11 cellular contexts compared by ENCODE assay signal in the genomic region with DNA sequence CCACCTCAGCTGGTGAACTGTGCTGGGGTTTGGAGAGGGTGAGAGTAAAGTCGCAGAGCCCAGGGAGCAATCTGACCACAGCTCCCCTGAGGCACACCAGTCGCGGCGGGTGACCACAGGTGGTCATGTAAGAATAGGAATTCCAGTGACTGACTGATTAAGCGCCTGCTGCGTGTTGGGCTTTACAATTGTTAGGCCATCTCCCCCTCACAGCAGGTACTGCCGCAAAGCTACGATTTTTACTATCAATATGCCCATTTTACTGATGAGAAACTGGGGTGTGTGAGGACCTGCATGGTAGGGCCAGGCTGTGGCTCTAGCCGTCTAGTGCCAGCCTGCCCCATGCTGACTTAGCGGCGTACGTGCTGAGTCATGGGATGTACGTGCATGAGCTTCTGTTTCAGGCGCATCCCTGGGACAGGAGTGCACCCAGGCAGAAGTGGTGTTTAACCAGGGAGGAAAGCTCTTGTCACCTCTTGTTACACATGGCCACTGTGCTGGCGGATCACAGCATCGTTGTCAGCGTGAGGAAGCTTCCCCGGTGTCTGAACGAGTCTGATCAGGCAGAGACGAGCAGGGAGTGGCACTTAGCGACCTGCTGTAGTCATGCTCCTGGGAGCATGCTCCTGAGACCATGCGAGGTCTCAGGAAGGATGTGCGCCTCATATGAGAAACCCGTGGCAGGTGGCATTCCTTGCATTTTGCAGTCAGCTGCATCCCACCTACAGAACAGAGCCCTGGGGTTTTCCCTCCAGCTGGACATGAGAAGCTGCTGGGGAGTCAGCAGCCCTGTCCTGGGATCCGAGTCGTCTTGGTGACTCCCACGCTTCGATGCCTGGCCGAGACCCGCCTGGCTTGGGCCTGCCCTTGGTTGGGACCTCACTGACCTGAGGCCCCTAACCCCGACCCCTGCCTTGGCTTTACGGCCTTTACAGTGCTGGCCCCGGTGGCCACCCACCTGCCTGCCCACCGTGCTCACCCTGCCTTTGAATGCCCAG.
DNase-seq lines count a peak whose midpoint lies in the region; ATAC-seq lines count a peak whose summit lies in the region.
"Had no signal": no experiment of that assay in that cellular context is flagged by ENCODE, and none has a peak within 500 bp of the region (broad histone marks: within the 10 kb centered on the region; RNA-seq: fewer than 3 reads in every experiment).

No MANE protein-coding gene starts in this region.

- no peaks in the 10 kb centered on the region for H3K9me3 ChIP-seq in skeletal muscle tissue (ENCODE audit: control insufficient read depth in 3 of 3, low read length in 3 of 3)
- H3K9me3 ChIP-seq: right atrium auricular region, stomach had no signal

- H3K4me3 ChIP-seq in skeletal muscle tissue (ENCODE audit: low read length in 3 of 3): peak overlapping the region in 1 of 3 donors; percentile 4
- H3K4me3 ChIP-seq: cardiac muscle cell, right atrium auricular region, stomach had no signal

- no peak overlapping the region for H3K4me3 Mint-ChIP-seq in activated CD4-positive, alpha-beta T cell treated with anti-CD3 and anti-CD28 coated beads, Interleukin-2, amount 10 ng/mL, durations not matched to agents 24 days and 14 days

- peaks cover 50% of the 10 kb centered on the region for H3K4me1 Mint-ChIP-seq in activated CD4-positive, alpha-beta T cell treated with anti-CD3 and anti-CD28 coated beads, Interleukin-2, amount 10 ng/mL, durations not matched to agents 24 days and 14 days

- peaks cover 4 to 9% (median 6%) of the 10 kb centered on the region in 3 donors for H3K36me3 ChIP-seq in skeletal muscle tissue (ENCODE audit: control insufficient read depth in 3 of 3, insufficient read depth in 3 of 3, low read length in 3 of 3)

- intact Hi-C loops in activated CD4-positive, alpha-beta T cell treated with anti-CD3 and anti-CD28 coated beads, Interleukin-2, amount 10 ng/mL, durations not matched to agents 24 days and 14 days (cut with micrococcal nuclease): no loop called here
- intact Hi-C loops in sciatic nerve (cut with DNase I): no loop called here

- H3K36me3 Mint-ChIP-seq in activated CD4-positive, alpha-beta T cell treated with anti-CD3 and anti-CD28 coated beads, Interleukin-2, amount 10 ng/mL, durations not matched to agents 24 days and 14 days (ENCODE audit: low read depth): peaks cover 54% of the 10 kb centered on the region

- no peaks in the 10 kb centered on the region for H3K27me3 ChIP-seq in skeletal muscle tissue (ENCODE audit: control insufficient read depth in 3 of 3, insufficient read depth in 3 of 3, low read length in 3 of 3)
- H3K27me3 ChIP-seq: cardiac muscle cell, right atrium auricular region, stomach had no signal

- ATAC-seq in esophagus mucosa (peak; percentile 78), sciatic nerve (no peak)

- no peaks in the 10 kb centered on the region for H3K27me3 Mint-ChIP-seq in activated CD4-positive, alpha-beta T cell treated with anti-CD3 and anti-CD28 coated beads, Interleukin-2, amount 10 ng/mL, durations not matched to agents 24 days and 14 days

- peak overlapping the region; percentile 29 for H3K27ac Mint-ChIP-seq in activated CD4-positive, alpha-beta T cell treated with anti-CD3 and anti-CD28 coated beads, Interleukin-2, amount 10 ng/mL, durations not matched to agents 24 days and 14 days

- H3K9me3 Mint-ChIP-seq in activated CD4-positive, alpha-beta T cell treated with anti-CD3 and anti-CD28 coated beads, Interleukin-2, amount 10 ng/mL, durations not matched to agents 24 days and 14 days: peaks cover 4% of the 10 kb centered on the region

- peak overlapping the region in 2 of 3 donors; percentile 60 to 83 for H3K9ac ChIP-seq in skeletal muscle tissue (ENCODE audit: low read depth in 1 of 3, low read length in 3 of 3)

- peak overlapping the region; percentile 94 for H3K27ac ChIP-seq in skeletal muscle tissue (ENCODE audit: low read depth, low read length)
- H3K27ac ChIP-seq: cardiac muscle cell had no signal

- DNase-seq in activated CD4-positive, alpha-beta T cell treated with anti-CD3 and anti-CD28 coated beads, Interleukin-2, amount 10 ng/mL, durations not matched to agents 24 days and 14 days: no peak
- DNase-seq in activated CD4-positive, alpha-beta T cell treated with anti-CD3 and anti-CD28 coated beads for 48 hours: no peak
- DNase-seq in NCI-H345 treated with DMSO at 0.1 percent for 48 hours (lab: John Stamatoyannopoulos, UW; ENCODE audit: unreplicated experiment): peak; percentile 95
- no peak for DNase-seq in sciatic nerve (ENCODE audit: low spot score)
- DNase-seq in pons (ENCODE audit: low spot score): no peak
- DNase-seq in ureter (ENCODE audit: low spot score): no peak
- DNase-seq: stomach had no signal

- peaks cover 25 to 42% (median 28%) of the 10 kb centered on the region in 3 donors for H3K4me1 ChIP-seq in skeletal muscle tissue (ENCODE audit: control insufficient read depth in 3 of 3, insufficient read depth in 3 of 3, low read length in 3 of 3)
